In the genomic region with DNA sequence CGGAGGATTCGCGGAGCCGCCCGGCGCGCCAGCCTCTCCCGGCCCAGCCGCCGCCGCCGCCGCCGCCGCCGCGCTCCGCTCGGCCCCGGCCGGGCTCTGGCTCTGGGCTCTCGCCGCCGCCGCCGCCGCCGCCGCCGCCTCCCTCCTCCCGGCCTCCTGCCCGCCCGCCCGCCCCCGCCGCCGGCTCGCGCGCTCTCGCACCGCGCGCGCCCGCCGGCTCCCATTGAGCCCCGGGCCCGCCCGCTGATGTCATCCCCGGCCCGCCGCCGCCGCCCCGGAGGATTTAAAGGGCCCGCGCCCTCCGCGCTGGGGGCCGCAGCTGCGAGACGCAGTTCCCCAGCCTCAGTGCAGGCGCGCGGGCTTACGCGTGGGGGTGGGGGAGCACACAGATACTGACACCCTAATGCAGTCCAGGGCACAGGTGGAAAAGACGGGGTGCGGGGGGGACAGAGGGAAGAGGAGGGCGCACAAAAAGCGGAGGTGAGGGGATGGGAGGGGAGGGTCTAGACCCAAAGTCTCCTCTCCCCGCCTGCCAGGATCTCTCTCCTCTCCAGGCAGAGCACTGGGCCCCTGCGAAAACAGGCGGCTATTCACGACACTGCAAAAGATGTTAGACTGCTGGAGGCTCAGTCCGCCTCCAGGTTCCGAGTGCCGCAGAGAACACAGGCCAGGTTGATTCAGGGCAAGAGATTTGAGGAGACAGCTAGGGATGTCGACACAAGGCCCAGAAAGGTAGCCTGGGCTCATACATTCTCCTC, we compare ENCODE assay signal across 8 cellular contexts. TPM values are rescaled to one million over a fixed set of nuclear protein-coding genes. Genes with fewer than 3 reads are reported as not detected.
A peak's percentile ranks its signal among the peaks of the same experiment; 100 is the strongest.
DNase-seq lines count a peak whose midpoint lies in the region; ATAC-seq and TF ChIP-seq lines count a peak whose summit lies in the region.

CSNK1E (minus strand) TSS at position 197 of the 758 bp plus-strand sequence. CDS start 3,276 bp downstream, outside the sequence.

- TF ChIP-seq CTCF in GM10248 (IDR thresholded peaks at IDR 0.05; ENCODE audit: control extremely low read depth, extremely low read depth, low read depth, missing control alignments), result no peak
- no peak for TF ChIP-seq CTCF in SK-N-SH (IDR thresholded peaks at IDR 0.05)
- TF ChIP-seq CTCF in glutamatergic neuron (IDR thresholded peaks at IDR 0.05; ENCODE audit: partially characterized antibody, unreplicated experiment), result no peak
- TF ChIP-seq CTCF in omental fat pad (IDR thresholded peaks at IDR 0.05), result no peak
- no peak for TF ChIP-seq CTCF in thoracic aorta (IDR thresholded peaks at IDR 0.05)

- peak within 1 kb of the TSS; percentile 87 for H3K4me2 ChIP-seq in SK-N-SH

- peak within 1 kb of the TSS; percentile 85 for H3K4me3 Mint-ChIP-seq in activated naive CD8-positive, alpha-beta T cell treated with anti-CD3 and anti-CD28 coated beads for 36 hours
- peak within 1 kb of the TSS; percentile 96 for H3K4me3 Mint-ChIP-seq in glutamatergic neuron (ENCODE audit: unreplicated experiment)

- H3K4me1 ChIP-seq in SK-N-SH (ENCODE audit: control insufficient read depth in 1 of 2, insufficient read depth in 2 of 2, low read depth in 1 of 2, low read length in 1 of 2), result peaks cover 22 to 24% of the 10 kb centered on the region in 2 experiments; a peak in 2 of 4 replicates
- H3K4me1 ChIP-seq in thoracic aorta (ENCODE audit: control insufficient read depth in 1 of 2, low read depth in 2 of 2), result peaks cover 29 to 51% of the 10 kb centered on the region in 2 donors

- H3K9me3 ChIP-seq in SK-N-SH (no peaks in the 10 kb centered on the region), thoracic aorta (no peaks in the 10 kb centered on the region)

- H3K79me2 ChIP-seq in SK-N-SH (ENCODE audit: insufficient read depth), result peaks cover 43% of the 10 kb centered on the region

- TF ChIP-seq RAD21 in SK-N-SH (IDR thresholded peaks at IDR 0.05; ENCODE audit: low read length), result no peak

- 57% methylated on average over 6 of the region's 80 CpGs for WGBS in SK-N-SH (ENCODE audit: low lambda C conversion rate)

- peaks cover 37% of the 10 kb centered on the region for H4K20me1 ChIP-seq in SK-N-SH (ENCODE audit: insufficient read depth)

- CTCF ChIA-PET in GM10248 (lab: Yijun Ruan, JAX), result interaction anchor here (0.7 to 1.3 kb wide), 5 partner anchors 9 to 112 kb away, joined by 3 to 4 read pairs (median 3); no protein-coding TSS in a partner anchor
- CTCF ChIA-PET in SK-N-SH (lab: Yijun Ruan, JAX), result no interaction called here

- H3K27ac Mint-ChIP-seq in activated naive CD8-positive, alpha-beta T cell treated with anti-CD3 and anti-CD28 coated beads for 36 hours, result peak within 1 kb of the TSS; percentile 86
- H3K27ac Mint-ChIP-seq in glutamatergic neuron (ENCODE audit: unreplicated experiment), result peak within 1 kb of the TSS; percentile 99

- H3K4me1 Mint-ChIP-seq in activated naive CD8-positive, alpha-beta T cell treated with anti-CD3 and anti-CD28 coated beads for 36 hours, result peaks cover 38% of the 10 kb centered on the region
- H3K4me1 Mint-ChIP-seq in glutamatergic neuron (ENCODE audit: low read depth, unreplicated experiment), result peaks cover 29% of the 10 kb centered on the region

- peak within 1 kb of the TSS; percentile 64 to 70 for H3K4me3 ChIP-seq in SK-N-SH (ENCODE audit: low read depth in 2 of 2, low read length in 1 of 2)
- peak within 1 kb of the TSS; percentile 82 for H3K4me3 ChIP-seq in thoracic aorta

- no peak within 1 kb of the TSS; the same call in 1 of the 2 replicates for H2AFZ ChIP-seq in SK-N-SH (ENCODE audit: low read depth)

- no peaks in the 10 kb centered on the region for H3K27me3 ChIP-seq in SK-N-SH (ENCODE audit: insufficient read depth)
- H3K27me3 ChIP-seq in thoracic aorta (replicated peaks; ENCODE audit: insufficient read depth), result no peaks in the 10 kb centered on the region

- H3K36me3 Mint-ChIP-seq in activated naive CD8-positive, alpha-beta T cell treated with anti-CD3 and anti-CD28 coated beads for 36 hours, result peaks cover 6% of the 10 kb centered on the region
- H3K36me3 Mint-ChIP-seq in glutamatergic neuron (ENCODE audit: unreplicated experiment), result no peaks in the 10 kb centered on the region

- H3K9me3 Mint-ChIP-seq in activated naive CD8-positive, alpha-beta T cell treated with anti-CD3 and anti-CD28 coated beads for 36 hours, result no peaks in the 10 kb centered on the region
- peaks cover 17% of the 10 kb centered on the region for H3K9me3 Mint-ChIP-seq in glutamatergic neuron (ENCODE audit: unreplicated experiment)

- no peaks in the 10 kb centered on the region for H3K27me3 Mint-ChIP-seq in activated naive CD8-positive, alpha-beta T cell treated with anti-CD3 and anti-CD28 coated beads for 36 hours
- H3K27me3 Mint-ChIP-seq in glutamatergic neuron (ENCODE audit: unreplicated experiment), result peaks cover 7% of the 10 kb centered on the region

- DNase-seq in GM10248 (ENCODE audit: extremely low spot score) (peak; percentile 93), SK-N-SH (peak; percentile 89), glutamatergic neuron (peak; percentile 84), omental fat pad (ENCODE audit: low spot score) (peak; percentile 57), thoracic aorta (ENCODE audit: low spot score) (peak; percentile 36), HPDE6-E6E7 (ENCODE audit: extremely low spot score) (no peak)
- peak; percentile 75 for DNase-seq in activated naive CD8-positive, alpha-beta T cell treated with anti-CD3 and anti-CD28 coated beads for 36 hours

- H3K36me3 ChIP-seq in SK-N-SH (replicated peaks in 1 of 2; ENCODE audit: control insufficient read depth in 1 of 2, insufficient read depth in 2 of 2, low read length in 1 of 2) (no peaks in the 10 kb centered on the region), thoracic aorta (no peaks in the 10 kb centered on the region)

- POLR2A ChIA-PET in GM10248 (lab: Yijun Ruan, JAX), result no interaction called here
- POLR2A ChIA-PET in SK-N-SH (lab: Yijun Ruan, JAX), result no interaction called here

- peaks cover 18% of the 10 kb centered on the region for H3F3A ChIP-seq in SK-N-SH (replicated peaks; ENCODE audit: insufficient read depth)

- H3K27ac ChIP-seq in SK-N-SH (ENCODE audit: low read depth in 2 of 2, low read length in 1 of 2), result peak within 1 kb of the TSS; percentile 78 to 87
- H3K27ac ChIP-seq in thoracic aorta, result peak within 1 kb of the TSS; percentile 98 to 100

- no peak for TF ChIP-seq EP300 in SK-N-SH (IDR thresholded peaks at IDR 0.05; ENCODE audit: borderline replicate concordance in 1 of 2, low read depth in 1 of 2, low read length in 1 of 2)

- H3K9ac ChIP-seq in SK-N-SH, result peak within 1 kb of the TSS; percentile 94

- ATAC-seq in HG03432 (IDR thresholded peaks at IDR 0.05; ENCODE audit: unreplicated experiment) (peak; percentile 51), omental fat pad (ENCODE audit: low FRiP score) (peak; percentile 56), thoracic aorta (ENCODE audit: insufficient number of reproducible peaks, low FRiP score, low read depth) (peak; percentile 34)

- no peaks in the 10 kb centered on the region for H3K9me2 ChIP-seq in SK-N-SH

TF ChIP-seq in SK-N-SH, 30 proteins besides CTCF, POLR2A, EP300 and RAD21:
- TF ChIP-seq MAX (IDR thresholded peaks at IDR 0.05; ENCODE audit: low read depth), result peak; percentile 26; the same call in 1 of the 2 replicates
- TF ChIP-seq USF1 (IDR thresholded peaks at IDR 0.05; ENCODE audit: borderline replicate concordance, low read depth), result no peak

RNA-seq across cellular contexts. Expression of gene CSNK1E, which starts in this region (rescaled TPM):
- polyA plus RNA-seq in SK-N-SH (2012; rRNA removed), result 126 and 130 TPM in 2 replicates
- polyA plus RNA-seq in SK-N-SH (2012; cell fraction: cytosol; rRNA removed), result 57.8 and 84.5 TPM in 2 replicates
- polyA plus RNA-seq in SK-N-SH (2012; cell fraction: nucleus; rRNA removed), result 236 and 305 TPM in 2 replicates
- total RNA-seq in activated naive CD8-positive, alpha-beta T cell treated with anti-CD3 and anti-CD28 coated beads for 36 hours, result 100 to 1,000 TPM; 111 to 114 TPM
- total RNA-seq in glutamatergic neuron (ENCODE audit: unreplicated experiment) (402 TPM), omental fat pad (100 to 1,000 TPM in 3 of 4 donors, 10 to 100 TPM in 1; 84.5 to 164 (median 112) TPM), thoracic aorta (100 to 1,000 TPM in 1 of 2 donors, 10 to 100 TPM in 1; 98.1 to 140 TPM)
